Comparison of ENCODE assay signal across 23 cellular contexts in genomic region chr2:17608251-17608650, GRCh38.
DNase-seq lines count a peak whose midpoint lies in the region; ATAC-seq, FAIRE-seq and TF ChIP-seq lines count a peak whose summit lies in the region.
"Had no signal": no experiment of that assay in that cellular context is flagged by ENCODE, and none has a peak within 500 bp of the region (broad histone marks: within the 10 kb centered on the region; RNA-seq: fewer than 3 reads in every experiment).

No MANE protein-coding gene starts in this region.

- no peak overlapping the region for H3K4ac ChIP-seq in mesendoderm (ENCODE audit: low read depth, low read length)

- BruUV-seq in A673 (replicated peaks; lab: Mats Ljungman, UMichigan) (no TSS peak), GM12878 (replicated peaks; lab: Mats Ljungman, UMichigan) (no TSS peak)

- H2AFZ ChIP-seq in GM12878 (ENCODE audit: control insufficient read depth, low read depth, low read length), result no peak overlapping the region

- intact Hi-C loops in A673 (cut with micrococcal nuclease; ENCODE audit: unreplicated experiment) (no loop called here), GM12878 (cut with micrococcal nuclease; ENCODE audit: unreplicated experiment) (no loop called here)

- H3K4me1 ChIP-seq in A673 (ENCODE audit: insufficient read depth, low read length, poor library complexity, severe bottlenecking), result no peaks in the 10 kb centered on the region
- H3K4me1 ChIP-seq in GM12878 (ENCODE audit: control insufficient read depth, insufficient read depth, low read length), result no peaks in the 10 kb centered on the region
- no peaks in the 10 kb centered on the region for H3K4me1 ChIP-seq in mesendoderm (ENCODE audit: control insufficient read depth, low read depth, low read length)
- H3K4me1 ChIP-seq: BLaER1 had no signal

- FAIRE-seq in GM12878 (lab: Jason Lieb, UNC), result no peak
- no peak for FAIRE-seq in RCC 7860 (lab: Jason Lieb, UNC)

- DNase-seq in A673 (ENCODE audit: low spot score) (peak; percentile 28), GM12878 (ENCODE audit: low read depth, low spot score) (no peak), mesendoderm (peak; percentile 51), RCC 7860 (ENCODE audit: low spot score) (no peak), erythroblast (lab: John Stamatoyannopoulos, UW) (no peak)
- DNase-seq: CD4-positive, alpha-beta T cell; COR-L47; DMS79 treated with DMSO at 0.1 percent for 48 hours; H7; HFFc6; KG1; NCI-H1092 treated with DMSO at 0.1 percent for 48 hours; NCI-H146; NCI-H2029 treated with DMSO at 0.1 percent for 48 hours; NCI-H2171 treated with DMSO at 0.1 percent for 48 hours; NCI-H446; NCI-H526; NK-92 treated with Interleukin-12 subunit alpha and Interleukin-12 subunit beta, amount 100 ng/mL, for 24 hours; SHP77 had no signal

- H4K8ac ChIP-seq in mesendoderm (ENCODE audit: low read depth, low read length), result no peak overlapping the region

- SMC1A ChIA-PET in GM12878 (lab: Charles Lee; ENCODE audit: uncharacterized antibody, unreplicated experiment), result interaction anchor here (1.1 to 1.7 kb wide), 7 partner anchors 9 to 63 kb away, joined by 3 to 7 read pairs (median 4); no protein-coding TSS in a partner anchor

- no peak for TF ChIP-seq POLR2A in GM12878 (IDR thresholded peaks at IDR 0.05; ENCODE audit: low read depth, low read length)
- no peak for TF ChIP-seq POLR2A in erythroblast (IDR thresholded peaks at IDR 0.05; ENCODE audit: low read length)

- TF ChIP-seq CTCF in A673 (conservative IDR thresholded peaks at IDR 0.05; ENCODE audit: low read depth, low read length), result no peak
- no peak for TF ChIP-seq CTCF in GM12878 (IDR thresholded peaks at IDR 0.05 in 2 of 3, conservative IDR thresholded peaks at IDR 0.05 in 1 of 3; ENCODE audit: control insufficient read depth in 2 of 3, extremely low read depth in 1 of 3, insufficient read depth in 1 of 3, low read depth in 3 of 3, low read length in 3 of 3)

- POLR2A ChIA-PET in A673 (lab: Charles Lee; ENCODE audit: low non-redundant PET), result no interaction called here
- POLR2A ChIA-PET in GM12878 (lab: Charles Lee), result interaction anchor here (1.0 kb wide), 1 partner anchor 51 kb away, joined by 3 read pairs; no protein-coding TSS in a partner anchor

- no peak for TF ChIP-seq EP300 in GM12878 (IDR thresholded peaks at IDR 0.05; ENCODE audit: borderline replicate concordance in 1 of 2, control insufficient read depth in 1 of 2, low read depth in 2 of 2, low read length in 2 of 2)

- RAD21 ChIA-PET in GM12878 (lab: Charles Lee; ENCODE audit: unreplicated experiment), result no interaction called here

- in situ Hi-C loops in GM12878 (cut with MboI), result no loop called here

- no peak overlapping the region for H3K23ac ChIP-seq in mesendoderm (ENCODE audit: low read length)

- no peak overlapping the region for H3K9ac ChIP-seq in GM12878 (ENCODE audit: control insufficient read depth, insufficient read depth, low read length)
- H3K9ac ChIP-seq in mesendoderm (ENCODE audit: low read length), result no peak overlapping the region
- H3K9ac ChIP-seq: BLaER1 had no signal

- H4K5ac ChIP-seq in mesendoderm (ENCODE audit: low read length), result no peak overlapping the region

- H3K27ac ChIP-seq in A673 (ENCODE audit: low read depth, low read length, poor library complexity, severe bottlenecking) (no peak overlapping the region), GM12878 (ENCODE audit: control insufficient read depth, insufficient read depth) (no peak overlapping the region), mesendoderm (ENCODE audit: low read depth, low read length) (no peak overlapping the region)
- H3K27ac ChIP-seq: BLaER1, HL-60 had no signal

- H2BK120ac ChIP-seq in mesendoderm (ENCODE audit: low read depth, low read length), result no peak overlapping the region

- no peak overlapping the region for H3K18ac ChIP-seq in mesendoderm (ENCODE audit: low read length)

- H3K4me2 ChIP-seq in GM12878 (ENCODE audit: control insufficient read depth, insufficient read depth) (no peak overlapping the region), mesendoderm (ENCODE audit: low read length) (no peak overlapping the region)
- H3K4me2 ChIP-seq: BLaER1 had no signal

- no peak overlapping the region for H2BK15ac ChIP-seq in mesendoderm (replicated peaks; ENCODE audit: low read depth)

- no peaks in the 10 kb centered on the region for H3K9me3 ChIP-seq in A673 (ENCODE audit: low read depth, low read length, poor library complexity, severe bottlenecking)
- H3K9me3 ChIP-seq in GM12878 (replicated peaks; ENCODE audit: control insufficient read depth, insufficient read depth, low read length), result no peaks in the 10 kb centered on the region
- H3K9me3 ChIP-seq: BLaER1 had no signal

- no peaks in the 10 kb centered on the region for H4K20me1 ChIP-seq in GM12878 (ENCODE audit: control insufficient read depth, insufficient read depth)
- H4K20me1 ChIP-seq: BLaER1 had no signal

- H3K56ac ChIP-seq in mesendoderm (ENCODE audit: low read length), result no peak overlapping the region

- no peaks in the 10 kb centered on the region for H3K36me3 ChIP-seq in A673 (ENCODE audit: insufficient read depth, low read length, poor library complexity, severe bottlenecking)
- H3K36me3 ChIP-seq in GM12878 (ENCODE audit: control insufficient read depth in 2 of 2, insufficient read depth in 2 of 2, low read length in 1 of 2), result no peaks in the 10 kb centered on the region
- H3K36me3 ChIP-seq in mesendoderm (ENCODE audit: control insufficient read depth, insufficient read depth, low read length), result no peaks in the 10 kb centered on the region
- H3K36me3 ChIP-seq: BLaER1 had no signal

- H2BK5ac ChIP-seq in mesendoderm (ENCODE audit: low read length), result no peak overlapping the region

- ATAC-seq in HG02610 (IDR thresholded peaks at IDR 0.05; ENCODE audit: unreplicated experiment), result peak; percentile 43
- peak; percentile 47 for ATAC-seq in GM12878
- ATAC-seq in HG03521 (IDR thresholded peaks at IDR 0.05; ENCODE audit: unreplicated experiment), result no peak

- no peaks in the 10 kb centered on the region for H3K79me1 ChIP-seq in mesendoderm (ENCODE audit: low read length)

- TF ChIP-seq RAD21 in GM12878 (IDR thresholded peaks at IDR 0.05; ENCODE audit: insufficient read depth, low read depth, low read length), result no peak

- 26% methylated on average over 4 of the region's 4 CpGs for WGBS in GM12878 (ENCODE audit: insufficient coverage, insufficient replicate concordance, low lambda C conversion rate, missing lambda C conversion rate)
- no CpG with 5 or more reads among the region's 4 CpGs for WGBS in mesendoderm (ENCODE audit: extremely low coverage, insufficient coverage, low lambda C conversion rate)

- no peaks in the 10 kb centered on the region for H3K79me2 ChIP-seq in GM12878 (ENCODE audit: control insufficient read depth, insufficient read depth, low read length)
- no peaks in the 10 kb centered on the region for H3K79me2 ChIP-seq in mesendoderm (ENCODE audit: control insufficient read depth, insufficient read depth, low read length)

- CTCF ChIA-PET in A673 (lab: Charles Lee), result no interaction called here
- CTCF ChIA-PET in GM12878 (lab: Yijun Ruan, JAX), result interaction anchor here (0.9 to 1.5 kb wide), 4 partner anchors 9 to 38 kb away, joined by 3 to 8 read pairs (median 5); no protein-coding TSS in a partner anchor

- H3K27me3 ChIP-seq in A673 (replicated peaks; ENCODE audit: insufficient read depth, low read depth, low read length, poor library complexity), result no peaks in the 10 kb centered on the region
- H3K27me3 ChIP-seq in GM12878 (replicated peaks in 1 of 2; ENCODE audit: control insufficient read depth in 2 of 2, insufficient read depth in 2 of 2, low read length in 1 of 2), result no peaks in the 10 kb centered on the region
- no peaks in the 10 kb centered on the region for H3K27me3 ChIP-seq in mesendoderm (ENCODE audit: insufficient read depth, low read length, poor library complexity)
- H3K27me3 ChIP-seq: BLaER1 had no signal

- H3K4me3 ChIP-seq in A673 (ENCODE audit: low read depth, low read length, poor library complexity, severe bottlenecking) (no peak overlapping the region), GM12878 (no peak overlapping the region), mesendoderm (ENCODE audit: low read length) (no peak overlapping the region)
- H3K4me3 ChIP-seq: BLaER1 had no signal

- H2AK5ac ChIP-seq in mesendoderm (ENCODE audit: low read length), result no peak overlapping the region

TF ChIP-seq in GM12878, 131 proteins besides CTCF, POLR2A, EP300 and RAD21 (continues in another document):
- TF ChIP-seq MEF2A (IDR thresholded peaks at IDR 0.05; ENCODE audit: insufficient read depth, low read depth, low read length), result no peak
- TF ChIP-seq, protein P1, sequence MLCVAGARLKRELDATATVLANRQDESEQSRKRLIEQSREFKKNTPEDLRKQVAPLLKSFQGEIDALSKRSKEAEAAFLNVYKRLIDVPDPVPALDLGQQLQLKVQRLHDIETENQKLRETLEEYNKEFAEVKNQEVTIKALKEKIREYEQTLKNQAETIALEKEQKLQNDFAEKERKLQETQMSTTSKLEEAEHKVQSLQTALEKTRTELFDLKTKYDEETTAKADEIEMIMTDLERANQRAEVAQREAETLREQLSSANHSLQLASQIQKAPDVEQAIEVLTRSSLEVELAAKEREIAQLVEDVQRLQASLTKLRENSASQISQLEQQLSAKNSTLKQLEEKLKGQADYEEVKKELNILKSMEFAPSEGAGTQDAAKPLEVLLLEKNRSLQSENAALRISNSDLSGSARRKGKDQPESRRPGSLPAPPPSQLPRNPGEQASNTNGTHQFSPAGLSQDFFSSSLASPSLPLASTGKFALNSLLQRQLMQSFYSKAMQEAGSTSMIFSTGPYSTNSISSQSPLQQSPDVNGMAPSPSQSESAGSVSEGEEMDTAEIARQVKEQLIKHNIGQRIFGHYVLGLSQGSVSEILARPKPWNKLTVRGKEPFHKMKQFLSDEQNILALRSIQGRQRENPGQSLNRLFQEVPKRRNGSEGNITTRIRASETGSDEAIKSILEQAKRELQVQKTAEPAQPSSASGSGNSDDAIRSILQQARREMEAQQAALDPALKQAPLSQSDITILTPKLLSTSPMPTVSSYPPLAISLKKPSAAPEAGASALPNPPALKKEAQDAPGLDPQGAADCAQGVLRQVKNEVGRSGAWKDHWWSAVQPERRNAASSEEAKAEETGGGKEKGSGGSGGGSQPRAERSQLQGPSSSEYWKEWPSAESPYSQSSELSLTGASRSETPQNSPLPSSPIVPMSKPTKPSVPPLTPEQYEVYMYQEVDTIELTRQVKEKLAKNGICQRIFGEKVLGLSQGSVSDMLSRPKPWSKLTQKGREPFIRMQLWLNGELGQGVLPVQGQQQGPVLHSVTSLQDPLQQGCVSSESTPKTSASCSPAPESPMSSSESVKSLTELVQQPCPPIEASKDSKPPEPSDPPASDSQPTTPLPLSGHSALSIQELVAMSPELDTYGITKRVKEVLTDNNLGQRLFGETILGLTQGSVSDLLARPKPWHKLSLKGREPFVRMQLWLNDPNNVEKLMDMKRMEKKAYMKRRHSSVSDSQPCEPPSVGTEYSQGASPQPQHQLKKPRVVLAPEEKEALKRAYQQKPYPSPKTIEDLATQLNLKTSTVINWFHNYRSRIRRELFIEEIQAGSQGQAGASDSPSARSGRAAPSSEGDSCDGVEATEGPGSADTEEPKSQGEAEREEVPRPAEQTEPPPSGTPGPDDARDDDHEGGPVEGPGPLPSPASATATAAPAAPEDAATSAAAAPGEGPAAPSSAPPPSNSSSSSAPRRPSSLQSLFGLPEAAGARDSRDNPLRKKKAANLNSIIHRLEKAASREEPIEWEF (IDR thresholded peaks at IDR 0.05; ENCODE audit: insufficient replicate concordance, low read depth, low read length), result no peak

Comparison
In these comparisons a context has a peak if more than half of its experiments do, and no peak if none do; other contexts are left out.
1. DNase-seq: peak in A673 (single experiment) and mesendoderm (single experiment); none in GM12878 (single experiment), RCC 7860 (single experiment) and erythroblast (0 of 2).